ENCODE assay signal across 9 cellular contexts in genomic region chr11:27485930-27486773, GRCh38. TPM values are rescaled to one million over a fixed set of nuclear protein-coding genes. Genes with fewer than 3 reads are reported as not detected.
DNase-seq lines count a peak whose midpoint lies in the region; ATAC-seq and TF ChIP-seq lines count a peak whose summit lies in the region.
"Had no signal": no experiment of that assay in that cellular context is flagged by ENCODE, and none has a peak within 500 bp of the region (broad histone marks: within the 10 kb centered on the region; RNA-seq: fewer than 3 reads in every experiment).

No MANE protein-coding gene starts in this region.

- DNase-seq in NOMO-1 (lab: John Stamatoyannopoulos, UW; ENCODE audit: unreplicated experiment in 2 of 2) (peak; percentile 37 to 39), NOMO-1 treated with dmso at 0.1 percent for 144 hours (lab: John Stamatoyannopoulos, UW; ENCODE audit: unreplicated experiment) (no peak), H9 (no peak), NCI-H2029 treated with DMSO at 0.1 percent for 48 hours (lab: John Stamatoyannopoulos, UW) (peak; percentile 58), germinal center (ENCODE audit: low spot score) (peak; percentile 37), psoas muscle (no peak)

- H3K23me2 ChIP-seq in H9 (ENCODE audit: insufficient read length, low read depth, low read length, poor library complexity, severe bottlenecking) = no peaks in the 10 kb centered on the region

- H3T11ph ChIP-seq in H9 (ENCODE audit: low read length) = no peak overlapping the region

- no peak overlapping the region for H2BK12ac ChIP-seq in H9 (ENCODE audit: insufficient read length, low read depth, low read length)

- no peak overlapping the region for H2BK5ac ChIP-seq in H9 (ENCODE audit: insufficient read length, low read length)

- TF ChIP-seq CTCF in H9 (conservative IDR thresholded peaks at IDR 0.05) (peak; percentile 98), WI38 (IDR thresholded peaks at IDR 0.05; ENCODE audit: low read depth, low read length) (peak; percentile 64; the same call in 1 of the 2 replicates), psoas muscle (IDR thresholded peaks at IDR 0.05) (peak; percentile 95)

- no peak overlapping the region for H2BK120ac ChIP-seq in H9 (ENCODE audit: low read depth, low read length, poor library complexity, severe bottlenecking)

- H3K9me3 Mint-ChIP-seq in H9 = peaks cover 7 to 12% of the 10 kb centered on the region in 2 experiments
- H3K9me3 Mint-ChIP-seq: activated naive CD4-positive, alpha-beta T cell treated with anti-CD3 and anti-CD28 coated beads, Interleukin-2, amount 50 U/mL, for 72 hours had no signal

- peaks cover 13 to 17% of the 10 kb centered on the region in 2 experiments for H3K4me1 Mint-ChIP-seq in H9

- H3K4me2 ChIP-seq in H9 (ENCODE audit: insufficient read depth, insufficient read length, low read length) = no peak overlapping the region

- no peaks in the 10 kb centered on the region for H3K79me1 ChIP-seq in H9 (ENCODE audit: insufficient read depth, low read depth, low read length, poor library complexity, severe bottlenecking)

- intact Hi-C loops in psoas muscle (cut with DNase I) = loop anchor here (2.0 to 10.0 kb wide), 2 partner anchors 187 to 191 kb away; no protein-coding TSS in a partner anchor

- H4K5ac ChIP-seq in H9 (ENCODE audit: insufficient read length, low read depth, low read length) = no peak overlapping the region

- H4K8ac ChIP-seq in H9 (replicated peaks; ENCODE audit: insufficient read length, low read depth, low read length) = no peak overlapping the region

- no peak overlapping the region for H2BK20ac ChIP-seq in H9 (ENCODE audit: low read depth, low read length, poor library complexity, severe bottlenecking)

- H3K56ac ChIP-seq in H9 (ENCODE audit: insufficient read length, low read depth, low read length) = no peak overlapping the region

- ATAC-seq in psoas muscle (peak in 3 of 4 donors; percentile 67 to 84 (median 72)), GM21367 (IDR thresholded peaks at IDR 0.05; ENCODE audit: unreplicated experiment) (no peak)

- H3K36me3 ChIP-seq in psoas muscle (ENCODE audit: insufficient read depth in 1 of 2, low read depth in 1 of 2) = peaks cover 0 to 18% of the 10 kb centered on the region in 2 donors

- no peak overlapping the region for H3K18ac ChIP-seq in H9 (ENCODE audit: insufficient read length, low read depth, low read length)

- H3K27me3 ChIP-seq in H9 (ENCODE audit: insufficient read depth, low read length) = no peaks in the 10 kb centered on the region
- no peaks in the 10 kb centered on the region for H3K27me3 ChIP-seq in psoas muscle (ENCODE audit: insufficient read depth in 3 of 3, low read length in 2 of 3)

- no peak overlapping the region for H4K91ac ChIP-seq in H9 (ENCODE audit: insufficient read length, low read depth, low read length)

- H2BK15ac ChIP-seq in H9 (ENCODE audit: low read depth, low read length) = no peak overlapping the region

- no peak overlapping the region for H3K23ac ChIP-seq in H9 (ENCODE audit: insufficient read length, low read depth, low read length)

- WGBS in H9 (ENCODE audit: extremely low coverage, insufficient read length, low lambda C conversion rate) = no CpG with 5 or more reads among the region's 4 CpGs
- WGBS in psoas muscle, 3 donors = 32 to 39% (median 35%) methylated on average over 4 of the region's 4 CpGs

- no peak overlapping the region for H3K4me3 Mint-ChIP-seq in H9

- H3K79me2 ChIP-seq in H9 (ENCODE audit: insufficient read depth, low read length) = no peaks in the 10 kb centered on the region

- no peaks in the 10 kb centered on the region for H3K4me1 ChIP-seq in H9 (ENCODE audit: insufficient read depth, low read length)
- H3K4me1 ChIP-seq in psoas muscle = peaks cover 6% of the 10 kb centered on the region

- peaks cover 9% of the 10 kb centered on the region for H3K9me3 ChIP-seq in H9 (ENCODE audit: control insufficient read depth, low read depth, low read length)
- H3K9me3 ChIP-seq in psoas muscle = no peaks in the 10 kb centered on the region

- no peak overlapping the region for H3K27ac ChIP-seq in H9 (ENCODE audit: insufficient read length, low read depth, low read length)
- H3K27ac ChIP-seq in psoas muscle = no peak overlapping the region

- no peak overlapping the region for H3K4ac ChIP-seq in H9 (ENCODE audit: low read depth, low read length)

- no peak overlapping the region for H2AK5ac ChIP-seq in H9 (ENCODE audit: insufficient read length, low read length)

- no peaks in the 10 kb centered on the region; the same call in 1 of the 2 replicates for H3K27me3 Mint-ChIP-seq in H9 (ENCODE audit: low read depth)

- H3K4me3 ChIP-seq in WI38 (ENCODE audit: low read depth, low read length) (no peak overlapping the region), psoas muscle (no peak overlapping the region)

- H3K14ac ChIP-seq in H9 (ENCODE audit: insufficient read depth, low read length) = no peak overlapping the region

- H3K27ac Mint-ChIP-seq in H9 = peak overlapping the region in 1 of 3 experiments; percentile 42; a peak in 1 of 7 replicates
- H3K27ac Mint-ChIP-seq: activated naive CD4-positive, alpha-beta T cell treated with anti-CD3 and anti-CD28 coated beads, Interleukin-2, amount 50 U/mL, for 72 hours had no signal

- peaks cover 22 to 27% (median 23%) of the 10 kb centered on the region in 3 experiments for H3K36me3 Mint-ChIP-seq in H9 (ENCODE audit: insufficient read depth in 1 of 3, low read depth in 3 of 3)
- H3K36me3 Mint-ChIP-seq: activated naive CD4-positive, alpha-beta T cell treated with anti-CD3 and anti-CD28 coated beads, Interleukin-2, amount 50 U/mL, for 72 hours had no signal

- no peak overlapping the region for H3K9ac ChIP-seq in H9 (ENCODE audit: extremely low read depth, insufficient read length, low read length)

- H4K20me1 ChIP-seq in H9 (ENCODE audit: control insufficient read depth, insufficient read depth, insufficient read length) = no peaks in the 10 kb centered on the region

- no peak overlapping the region for H2AFZ ChIP-seq in H9 (ENCODE audit: low read length)

RNA-seq across cellular contexts. Expression of gene LGR4, which starts 13.6 kb away (rescaled TPM):
- total RNA-seq in H9 (2021) = 97.1 and 99.2 TPM in 2 replicates
- total RNA-seq in psoas muscle = 10 to 100 TPM in 1 of 4 donors, 1 to 10 TPM in 3; 8.0 to 15.2 (median 8.6) TPM
- polyA plus RNA-seq in psoas muscle = 1 to 10 TPM; 3.9 to 6.9 (median 4.9) TPM

RNA-seq across cellular contexts. Expression of gene LIN7C, which starts 20.4 kb away (rescaled TPM):
- total RNA-seq in H9 (2021) (40.0 and 41.3 TPM in 2 replicates), psoas muscle (10 to 100 TPM; 13.1 to 18.9 (median 14.7) TPM)
- 1 to 10 TPM; 4.2 to 5.1 (median 5.0) TPM for polyA plus RNA-seq in psoas muscle

Comparison
In these comparisons a context has a peak if more than half of its experiments do, and no peak if none do; other contexts are left out.
1. DNase-seq: peak in NOMO-1 (2 of 2), NCI-H2029 treated with DMSO at 0.1 percent for 48 hours (single experiment) and germinal center (single experiment); none in NOMO-1 treated with dmso at 0.1 percent for 144 hours (single experiment), H9 (single experiment) and psoas muscle (0 of 2).
2. Peak in every context shown above with its lines, with median percentiles within 50 percentile points of each other: CTCF ChIP-seq.